Comparison of ENCODE assay signal across 29 cellular contexts in the genomic region with DNA sequence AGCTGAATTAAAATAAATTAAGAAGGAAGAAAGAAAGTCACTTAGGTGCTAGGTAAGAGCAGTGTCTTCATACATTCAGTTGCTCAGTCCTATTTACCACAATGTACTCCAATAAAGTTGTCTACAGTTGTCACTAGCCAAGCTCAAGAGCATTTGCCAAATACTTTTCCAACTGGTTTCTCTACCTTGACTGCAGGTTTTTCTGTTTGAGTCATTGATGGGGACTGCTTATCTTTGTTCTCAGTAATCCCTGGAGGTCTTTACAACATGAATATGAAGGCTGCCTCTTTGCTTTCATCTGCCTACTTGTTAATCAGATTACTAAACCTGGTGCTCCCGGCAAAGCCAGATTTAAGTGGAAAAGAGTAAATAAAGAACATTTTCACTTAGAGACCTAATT.
A peak's percentile ranks its signal among the peaks of the same experiment; 100 is the strongest.
DNase-seq lines count a peak whose midpoint lies in the region; ATAC-seq, FAIRE-seq and TF ChIP-seq lines count a peak whose summit lies in the region.
"Had no signal": no experiment of that assay in that cellular context is flagged by ENCODE, and none has a peak within 500 bp of the region (broad histone marks: within the 10 kb centered on the region; RNA-seq: fewer than 3 reads in every experiment).

No MANE protein-coding gene starts in this region.

- H3K36me3 ChIP-seq in mammary epithelial cell (ENCODE audit: insufficient read depth, low read length) (peaks cover 22% of the 10 kb centered on the region), PC-9 (ENCODE audit: low read depth) (peaks cover 3% of the 10 kb centered on the region; the same call in 1 of the 2 replicates), kidney (ENCODE audit: control insufficient read depth in 1 of 2, insufficient read depth in 2 of 2, low read length in 2 of 2) (peaks cover 13 to 36% of the 10 kb centered on the region in 2 donors)
- H3K36me3 ChIP-seq: ovary had no signal

- H3K27ac ChIP-seq in mammary epithelial cell (ENCODE audit: insufficient read depth, low read depth, low read length) (no peak overlapping the region), PC-9 (peak overlapping the region; percentile 17; the same call in 1 of the 2 replicates), kidney (ENCODE audit: low read depth in 2 of 2, low read length in 2 of 2) (no peak overlapping the region)
- H3K27ac ChIP-seq: cardiac muscle cell, ovary, right atrium auricular region, thoracic aorta, vagina had no signal

- in situ Hi-C loops in mammary epithelial cell (cut with MboI; ENCODE audit: low sequenced_read_pairs in 2 of 2), result loop anchor here in 1 of 2 donors (25.0 kb wide), 1 partner anchor 126 kb away; the partner anchor contains the start of gene GLG1

- H2AFZ ChIP-seq in mammary epithelial cell (ENCODE audit: low read depth, low read length), result no peak overlapping the region
- no peak overlapping the region for H2AFZ ChIP-seq in PC-9

- H3K9ac ChIP-seq in mammary epithelial cell (ENCODE audit: insufficient read depth, low read length) (no peak overlapping the region), kidney (ENCODE audit: low read length in 2 of 2) (no peak overlapping the region)

- H3K4me2 ChIP-seq in mammary epithelial cell (ENCODE audit: insufficient read depth, low read depth, low read length) (no peak overlapping the region), PC-9 (peak overlapping the region; percentile 30; the same call in 1 of the 2 replicates)

- no peaks in the 10 kb centered on the region for H4K20me1 ChIP-seq in mammary epithelial cell (ENCODE audit: insufficient read depth, low read length)
- H4K20me1 ChIP-seq in PC-9 (ENCODE audit: insufficient read depth), result peaks cover 6% of the 10 kb centered on the region; the same call in 1 of the 2 replicates

- FAIRE-seq in kidney (lab: Jason Lieb, UNC), result no peak
- FAIRE-seq: colon, endothelial cell of umbilical vein, H54, small intestine had no signal

- H3K36me3 Mint-ChIP-seq in MCF 10A (ENCODE audit: insufficient read depth, unreplicated experiment), result peaks cover 75% of the 10 kb centered on the region
- H3K36me3 Mint-ChIP-seq in activated T-cell treated with anti-CD3 and anti-CD28 coated beads, Interleukin-2, amount 50 U/mL, for 72 hours (ENCODE audit: insufficient read depth in 2 of 2), result peaks cover 0 to 12% of the 10 kb centered on the region in 2 donors

- ATAC-seq in esophagus mucosa (peak; percentile 57), HG02870 (IDR thresholded peaks at IDR 0.05; ENCODE audit: unreplicated experiment) (no peak)
- ATAC-seq in activated T-cell treated with anti-CD3 and anti-CD28 coated beads, Interleukin-2, amount 50 U/mL, for 72 hours (replicated peaks in 1 of 2), result no peak

- no peaks in the 10 kb centered on the region for H3K79me2 ChIP-seq in mammary epithelial cell (ENCODE audit: insufficient read depth, low read length)
- no peaks in the 10 kb centered on the region for H3K79me2 ChIP-seq in PC-9 (ENCODE audit: low read depth)

- no peaks in the 10 kb centered on the region for H3K27me3 Mint-ChIP-seq in MCF 10A (ENCODE audit: insufficient read depth, unreplicated experiment)
- H3K27me3 Mint-ChIP-seq in activated T-cell treated with anti-CD3 and anti-CD28 coated beads, Interleukin-2, amount 50 U/mL, for 72 hours (ENCODE audit: low read depth), result no peaks in the 10 kb centered on the region
- H3K27me3 Mint-ChIP-seq: memory B cell; stimulated activated naive CD8-positive, alpha-beta T cell treated with anti-CD3 and anti-CD28 coated beads, Interleukin-15, Interleukin-2, amounts not matched to agents 100 ng/mL and 50 ng/mL, for 24 hours had no signal

- no peaks in the 10 kb centered on the region for H3K9me3 Mint-ChIP-seq in MCF 10A (ENCODE audit: unreplicated experiment)
- H3K9me3 Mint-ChIP-seq in activated T-cell treated with anti-CD3 and anti-CD28 coated beads, Interleukin-2, amount 50 U/mL, for 72 hours, result no peaks in the 10 kb centered on the region
- H3K9me3 Mint-ChIP-seq: activated naive CD4-positive, alpha-beta T cell treated with anti-CD3 and anti-CD28 coated beads for 36 hours; memory B cell; stimulated activated naive CD8-positive, alpha-beta T cell treated with anti-CD3 and anti-CD28 coated beads, Interleukin-15, Interleukin-2, amounts not matched to agents 100 ng/mL and 50 ng/mL, for 24 hours had no signal

- no peak overlapping the region for H3K4me3 ChIP-seq in mammary epithelial cell (replicated peaks in 1 of 3; ENCODE audit: insufficient read depth in 1 of 3, low read depth in 2 of 3, low read length in 3 of 3)
- no peak overlapping the region for H3K4me3 ChIP-seq in PC-9
- no peak overlapping the region for H3K4me3 ChIP-seq in kidney (ENCODE audit: low read length in 2 of 2)
- H3K4me3 ChIP-seq: cardiac muscle cell, ovary, right atrium auricular region, thoracic aorta, vagina had no signal

- no TSS peak for BruUV-seq in mammary epithelial cell (replicated peaks; lab: Mats Ljungman, UMichigan)
- BruUV-seq in MCF 10A (replicated peaks; lab: Mats Ljungman, UMichigan), result no TSS peak
- no TSS peak for BruUV-seq in PC-9 (replicated peaks; lab: Mats Ljungman, UMichigan)

- TF ChIP-seq CTCF in mammary epithelial cell (conservative IDR thresholded peaks at IDR 0.05 in 1 of 2, IDR thresholded peaks at IDR 0.05 in 1 of 2; ENCODE audit: extremely low read depth in 1 of 2, insufficient read depth in 1 of 2, low read depth in 1 of 2, low read length in 2 of 2), result no peak
- TF ChIP-seq CTCF in MCF 10A (IDR thresholded peaks at IDR 0.05; ENCODE audit: unreplicated experiment), result no peak
- TF ChIP-seq CTCF in PC-9 (conservative IDR thresholded peaks at IDR 0.05), result no peak
- TF ChIP-seq CTCF in kidney (IDR thresholded peaks at IDR 0.05; ENCODE audit: borderline replicate concordance, extremely low read depth, insufficient read depth), result no peak

- H3F3A ChIP-seq in PC-9 (ENCODE audit: insufficient read depth, low read depth), result peaks cover 29% of the 10 kb centered on the region

- H3K9me3 ChIP-seq in mammary epithelial cell (replicated peaks; ENCODE audit: insufficient read depth, low read length) (no peaks in the 10 kb centered on the region), PC-9 (ENCODE audit: insufficient read depth, low read depth) (no peaks in the 10 kb centered on the region), kidney (ENCODE audit: control insufficient read depth in 1 of 2, low read length in 2 of 2) (no peaks in the 10 kb centered on the region)
- H3K9me3 ChIP-seq: BE2C, ovary, right atrium auricular region, thoracic aorta, vagina had no signal

- H3K4me1 ChIP-seq in mammary epithelial cell (ENCODE audit: insufficient read depth, low read length), result peaks cover 2% of the 10 kb centered on the region
- peaks cover 24% of the 10 kb centered on the region for H3K4me1 ChIP-seq in PC-9 (replicated peaks; ENCODE audit: insufficient read depth)
- peaks cover 0 to 3% of the 10 kb centered on the region in 2 donors for H3K4me1 ChIP-seq in kidney (ENCODE audit: control insufficient read depth in 1 of 2, insufficient read depth in 1 of 2, low read depth in 1 of 2, low read length in 2 of 2)
- H3K4me1 ChIP-seq: right atrium auricular region, vagina had no signal

- H3K4me3 Mint-ChIP-seq in MCF 10A (ENCODE audit: unreplicated experiment), result no peak overlapping the region
- H3K4me3 Mint-ChIP-seq in activated T-cell treated with anti-CD3 and anti-CD28 coated beads, Interleukin-2, amount 50 U/mL, for 72 hours, result no peak overlapping the region
- H3K4me3 Mint-ChIP-seq: activated naive CD4-positive, alpha-beta T cell treated with anti-CD3 and anti-CD28 coated beads for 36 hours; memory B cell; stimulated activated naive CD8-positive, alpha-beta T cell treated with anti-CD3 and anti-CD28 coated beads, Interleukin-15, Interleukin-2, amounts not matched to agents 100 ng/mL and 50 ng/mL, for 24 hours had no signal

- no peaks in the 10 kb centered on the region for H3K9me2 ChIP-seq in PC-9 (ENCODE audit: insufficient read depth)

- dilution Hi-C loops in mammary epithelial cell (cut with HindIII; ENCODE audit: low sequenced_read_pairs), result no loop called here

- CTCF ChIA-PET in mammary epithelial cell (lab: Charles Lee; ENCODE audit: low non-redundant PET), result no interaction called here
- CTCF ChIA-PET in MCF 10A (lab: Yijun Ruan, JAX), result interaction anchor here (0.7 to 0.9 kb wide), 2 partner anchors 21 to 33 kb away, joined by 3 to 4 read pairs; no protein-coding TSS in a partner anchor
- CTCF ChIA-PET in PC-9 (lab: Charles Lee), result no interaction called here

- DNase-seq in mammary epithelial cell (peak; percentile 26), MCF 10A (ENCODE audit: unreplicated experiment) (no peak), PC-9 (peak in 1 of 2 experiments; percentile 92), kidney (no peak), KG1 (lab: John Stamatoyannopoulos, UW) (no peak)
- no peak for DNase-seq in activated T-cell treated with anti-CD3 and anti-CD28 coated beads, Interleukin-2, amount 50 U/mL, for 72 hours
- DNase-seq: activated CD4-positive, alpha-beta T cell treated with anti-CD3 and anti-CD28 coated beads, Interleukin-2, amount 50 U/mL, for 48 hours; activated CD4-positive, CD25-positive, alpha-beta regulatory T cell treated with anti-CD3 and anti-CD28 coated beads, Interleukin-2, amount 50 U/mL, for 72 hours; activated naive CD4-positive, alpha-beta T cell treated with anti-CD3 and anti-CD28 coated beads for 36 hours; anterior cingulate cortex; BE2C; GDM1; NCI-H1417; NCI-H2029; NCI-H345; ovary; small intestine; T-helper 2 cell had no signal

- H3K4me1 Mint-ChIP-seq in MCF 10A (ENCODE audit: insufficient read depth, unreplicated experiment), result peaks cover 4% of the 10 kb centered on the region
- H3K4me1 Mint-ChIP-seq in activated T-cell treated with anti-CD3 and anti-CD28 coated beads, Interleukin-2, amount 50 U/mL, for 72 hours (ENCODE audit: low read depth), result peaks cover 20% of the 10 kb centered on the region
- H3K4me1 Mint-ChIP-seq: memory B cell had no signal

- H3K27me3 ChIP-seq in mammary epithelial cell (ENCODE audit: insufficient read depth, low read length) (no peaks in the 10 kb centered on the region), PC-9 (ENCODE audit: insufficient read depth, low read depth) (no peaks in the 10 kb centered on the region)
- H3K27me3 ChIP-seq: BE2C, cardiac muscle cell, ovary, right atrium auricular region, vagina had no signal

- POLR2A ChIA-PET in MCF 10A (lab: Yijun Ruan, JAX), result interaction anchor here (0.7 to 1.1 kb wide), 3 partner anchors 31 to 82 kb away, joined by 3 to 5 read pairs (median 4); no protein-coding TSS in a partner anchor
- POLR2A ChIA-PET in PC-9 (lab: Charles Lee; ENCODE audit: unreplicated experiment), result interaction anchor here (0.6 kb wide), 1 partner anchor 37 kb away, joined by 3 read pairs; no protein-coding TSS in a partner anchor

- WGBS in mammary epithelial cell (ENCODE audit: low coverage, missing lambda C conversion rate), result 0% methylated on average over 1 of the region's 1 CpG

- intact Hi-C loops in mammary epithelial cell (cut with micrococcal nuclease) (no loop called here), MCF 10A (cut with micrococcal nuclease) (no loop called here), PC-9 (cut with micrococcal nuclease; ENCODE audit: unreplicated experiment) (loop anchor here (10.0 kb wide), 1 partner anchor 119 kb away; the partner anchor contains the start of gene GLG1), kidney (cut with DNase I) (no loop called here)

- no peak overlapping the region for H3K27ac Mint-ChIP-seq in MCF 10A (ENCODE audit: low read depth, unreplicated experiment)
- H3K27ac Mint-ChIP-seq in activated T-cell treated with anti-CD3 and anti-CD28 coated beads, Interleukin-2, amount 50 U/mL, for 72 hours, result no peak overlapping the region
- H3K27ac Mint-ChIP-seq: activated naive CD4-positive, alpha-beta T cell treated with anti-CD3 and anti-CD28 coated beads for 36 hours; memory B cell had no signal
